In genomic region chr10:21313691-21314090, GRCh38 we compare ENCODE assay signal across 1 cellular context.
TF ChIP-seq lines count a peak whose summit lies in the region.

No MANE protein-coding gene starts in this region.

TF ChIP-seq in HCT116, 20 proteins besides CTCF, POLR2A, EP300 and RAD21 (continued from another document):
- no peak for TF ChIP-seq REST (IDR thresholded peaks at IDR 0.05; ENCODE audit: low read depth)
- no peak for TF ChIP-seq SRF (IDR thresholded peaks at IDR 0.05; ENCODE audit: low read depth)
- TF ChIP-seq ELF1 (IDR thresholded peaks at IDR 0.05; ENCODE audit: borderline replicate concordance, low read depth), result no peak
- TF ChIP-seq JUND (IDR thresholded peaks at IDR 0.05), result no peak
- TF ChIP-seq POLR2AphosphoS5 (IDR thresholded peaks at IDR 0.05; ENCODE audit: low read depth, low read length), result no peak
- no peak for TF ChIP-seq EGR1 (IDR thresholded peaks at IDR 0.05; ENCODE audit: low read depth)
- no peak for TF ChIP-seq ATF3 (IDR thresholded peaks at IDR 0.05)
- TF ChIP-seq YY1 (IDR thresholded peaks at IDR 0.05; ENCODE audit: extremely low read depth, insufficient replicate concordance, low read depth, low read length), result no peak
- TF ChIP-seq SP1 (IDR thresholded peaks at IDR 0.05; ENCODE audit: low read depth), result no peak
- no peak for TF ChIP-seq ZNF274 (IDR thresholded peaks at IDR 0.05; ENCODE audit: low read depth, low read length)
- no peak for TF ChIP-seq ZFX (IDR thresholded peaks at IDR 0.05)
- TF ChIP-seq CBX3 (IDR thresholded peaks at IDR 0.05; ENCODE audit: low read depth), result no peak
- no peak for TF ChIP-seq EZH2phosphoT487 (IDR thresholded peaks at IDR 0.05; ENCODE audit: borderline replicate concordance)
- no peak for TF ChIP-seq CEBPB (IDR thresholded peaks at IDR 0.05; ENCODE audit: low read depth)
